In the genomic region with DNA sequence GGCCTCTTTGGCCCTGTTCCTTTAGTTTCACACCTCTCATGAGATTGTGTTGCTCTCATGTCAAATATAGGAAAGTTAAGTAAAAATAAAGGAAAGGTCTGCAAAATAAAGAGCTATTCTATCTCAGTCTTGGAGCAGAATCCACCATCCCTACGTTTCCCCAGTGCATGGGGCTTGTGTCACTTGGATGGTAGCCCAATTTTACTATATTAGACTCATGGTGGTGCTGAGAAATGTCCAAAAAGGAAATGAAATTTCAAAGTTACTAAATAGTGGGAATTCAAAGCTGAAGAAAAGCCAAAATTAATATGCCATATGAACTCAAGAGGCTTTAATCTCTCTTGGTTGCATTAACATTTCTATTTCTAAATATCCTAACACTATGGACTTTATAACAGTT, we compare ENCODE assay signal across 19 cellular contexts.
DNase-seq lines count a peak whose midpoint lies in the region; ATAC-seq and TF ChIP-seq lines count a peak whose summit lies in the region.
"Had no signal": no experiment of that assay in that cellular context is flagged by ENCODE, and none has a peak within 500 bp of the region (broad histone marks: within the 10 kb centered on the region; RNA-seq: fewer than 3 reads in every experiment).

No MANE protein-coding gene starts in this region.

- no peaks in the 10 kb centered on the region for H3K9me3 Mint-ChIP-seq in HFFc6
- H3K9me3 Mint-ChIP-seq: IgD-negative memory B cell had no signal

- H3K36me3 ChIP-seq in ACC112 (ENCODE audit: insufficient read depth, low read length): no peaks in the 10 kb centered on the region
- H3K36me3 ChIP-seq: BE2C, SJSA1 had no signal

- peak overlapping the region; percentile 17; the same call in 1 of the 2 replicates for H3K4me3 Mint-ChIP-seq in HFFc6
- H3K4me3 Mint-ChIP-seq: IgD-negative memory B cell had no signal

- H3K4me1 Mint-ChIP-seq in HFFc6 (ENCODE audit: low read depth): peaks cover 90% of the 10 kb centered on the region
- H3K4me1 Mint-ChIP-seq: IgD-negative memory B cell had no signal

- H3K36me3 Mint-ChIP-seq in HFFc6 (ENCODE audit: low read depth): peaks cover 10% of the 10 kb centered on the region; the same call in 1 of the 2 replicates
- H3K36me3 Mint-ChIP-seq: IgD-negative memory B cell had no signal

- H3K4me1 ChIP-seq in ACC112 (ENCODE audit: control insufficient read depth, insufficient read depth, low read length, unreplicated experiment): peaks cover 75% of the 10 kb centered on the region
- H3K4me1 ChIP-seq: BE2C had no signal

- H2AFZ ChIP-seq in ACC112 (ENCODE audit: low read length, unreplicated experiment): no peak overlapping the region

- no peak for ATAC-seq in HG03280 (IDR thresholded peaks at IDR 0.05; ENCODE audit: unreplicated experiment)
- ATAC-seq: GM12878 had no signal

- DNase-seq in HFFc6 (no peak), choroid plexus epithelial cell (ENCODE audit: low read depth) (peak; percentile 18), iris pigment epithelial cell (ENCODE audit: low read depth) (peak; percentile 24), DMS153 (lab: John Stamatoyannopoulos, UW) (no peak), NCI-H2196 treated with DMSO at 0.1 percent for 48 hours (lab: John Stamatoyannopoulos, UW; ENCODE audit: unreplicated experiment) (no peak)
- no peak for DNase-seq in stimulated activated CD4-positive, alpha-beta T cell treated with anti-CD3 and anti-CD28 coated beads, Interleukin-2, amount 100 ng/mL, for 48 hours
- DNase-seq: BE2C, DMS79, GOT3, NCI-H1417, NCI-H187, NCI-H446 treated with DMSO at 0.1 percent for 48 hours, NCI-H526 treated with DMSO at 0.1 percent for 48 hours, OCI-M1 had no signal

- peak overlapping the region; percentile 58 for H3K27ac Mint-ChIP-seq in HFFc6
- H3K27ac Mint-ChIP-seq: IgD-negative memory B cell had no signal

- no peaks in the 10 kb centered on the region for H3K79me2 ChIP-seq in ACC112 (ENCODE audit: control insufficient read depth, insufficient read depth, low read length, unreplicated experiment)

- peak overlapping the region; percentile 94 for H3K27ac ChIP-seq in ACC112 (ENCODE audit: low read depth, low read length)
- H3K27ac ChIP-seq: SJSA1 had no signal

- H3K4me3 ChIP-seq in ACC112 (ENCODE audit: low read depth, low read length) (no peak overlapping the region), choroid plexus epithelial cell (ENCODE audit: low read depth, low read length) (no peak overlapping the region)
- H3K4me3 ChIP-seq: GM12878, SJSA1 had no signal

- TF ChIP-seq CTCF in HFFc6 (IDR thresholded peaks at IDR 0.05) (no peak), choroid plexus epithelial cell (conservative IDR thresholded peaks at IDR 0.05; ENCODE audit: low read depth, low read length) (no peak)

- H3K27me3 ChIP-seq in ACC112 (ENCODE audit: insufficient read depth, low read length): no peaks in the 10 kb centered on the region
- H3K27me3 ChIP-seq: BE2C, SJSA1 had no signal

- no peaks in the 10 kb centered on the region; the same call in 1 of the 2 replicates for H3K27me3 Mint-ChIP-seq in HFFc6 (ENCODE audit: insufficient read depth)
- H3K27me3 Mint-ChIP-seq: IgD-negative memory B cell had no signal

Comparison
In these comparisons a context has a peak if more than half of its experiments do, and no peak if none do; other contexts are left out.
1. DNase-seq: peak in choroid plexus epithelial cell (single experiment) and iris pigment epithelial cell (single experiment); none in HFFc6 (single experiment), DMS153 (single experiment), NCI-H2196 treated with DMSO at 0.1 percent for 48 hours (single experiment) and stimulated activated CD4-positive, alpha-beta T cell treated with anti-CD3 and anti-CD28 coated beads, Interleukin-2, amount 100 ng/mL, for 48 hours (0 of 2).